In genomic region chr10:78543749-78544446, GRCh38 we compare ENCODE assay signal across 9 cellular contexts.
DNase-seq lines count a peak whose midpoint lies in the region; ATAC-seq, FAIRE-seq and TF ChIP-seq lines count a peak whose summit lies in the region.
"Had no signal": no experiment of that assay in that cellular context is flagged by ENCODE, and none has a peak within 500 bp of the region (broad histone marks: within the 10 kb centered on the region; RNA-seq: fewer than 3 reads in every experiment).

No MANE protein-coding gene starts in this region.

- H4K8ac ChIP-seq in H1 (ENCODE audit: extremely low read depth, insufficient read depth, low read length) = no peak overlapping the region

- POLR2A ChIA-PET in H1 (lab: Charles Lee; ENCODE audit: partially characterized antibody) = interaction anchor here (1.6 kb wide), 1 partner anchor 8 kb away, joined by 4 read pairs; no protein-coding TSS in a partner anchor

- no peak for TF ChIP-seq CTCF in Peyer's patch (IDR thresholded peaks at IDR 0.05)
- TF ChIP-seq CTCF in H1 (IDR thresholded peaks at IDR 0.05; ENCODE audit: control extremely low read depth in 1 of 3, insufficient read depth in 1 of 3, low read depth in 1 of 3, low read length in 3 of 3) = no peak
- TF ChIP-seq CTCF in mesothelial cell of epicardium (IDR thresholded peaks at IDR 0.05; ENCODE audit: unreplicated experiment) = no peak

- no peak overlapping the region for H4K5ac ChIP-seq in H1 (ENCODE audit: insufficient read length, low read depth, low read length)

- FAIRE-seq in H1 (lab: Jason Lieb, UNC) (no peak), GM12892 (lab: Jason Lieb, UNC) (no peak)

- no peak overlapping the region for H2BK15ac ChIP-seq in H1 (ENCODE audit: low read length)

- H3K36me3 ChIP-seq in Peyer's patch = no peaks in the 10 kb centered on the region
- H3K36me3 ChIP-seq in H1 (ENCODE audit: control insufficient read depth in 2 of 4, insufficient read depth in 4 of 4, low read length in 3 of 4) = no peaks in the 10 kb centered on the region
- no peaks in the 10 kb centered on the region for H3K36me3 ChIP-seq in stomach smooth muscle (ENCODE audit: control insufficient read depth in 2 of 2, insufficient read depth in 2 of 2, low read length in 2 of 2)

- peaks cover 40% of the 10 kb centered on the region for H3K4me1 Mint-ChIP-seq in mesothelial cell of epicardium

- H2AK5ac ChIP-seq in H1 (ENCODE audit: low read depth, low read length) = no peak overlapping the region

- H2BK20ac ChIP-seq in H1 (ENCODE audit: low read length) = no peak overlapping the region

- H4K91ac ChIP-seq in H1 (replicated peaks; ENCODE audit: insufficient read length, low read length) = no peak overlapping the region

- H2BK120ac ChIP-seq in H1 (replicated peaks; ENCODE audit: low read depth, low read length) = no peak overlapping the region

- 0 out of 2 replicates have a peak overlapping the region, but pooled peaks have one; percentile 38 for H2AFZ ChIP-seq in H1 (ENCODE audit: low read length)

- TF ChIP-seq RAD21 in H1 (IDR thresholded peaks at IDR 0.05 in 1 of 2, conservative IDR thresholded peaks at IDR 0.05 in 1 of 2; ENCODE audit: low read depth in 2 of 2, low read length in 2 of 2) = no peak

- peak in 1 of 3 donors; percentile 76 for DNase-seq in Peyer's patch
- DNase-seq in H1 (ENCODE audit: low read depth in 1 of 2, low spot score in 2 of 2) = no peak
- DNase-seq in mesothelial cell of epicardium (ENCODE audit: low spot score in 2 of 2, unreplicated experiment in 2 of 2) = no peak
- DNase-seq in HCEC 1CT = no peak
- no peak for DNase-seq in GM12892 (ENCODE audit: insufficient read length)
- no peak for DNase-seq in left lobe of liver (ENCODE audit: low spot score)
- no peak for DNase-seq in NCI-H524 treated with DMSO at 0.1 percent for 48 hours (lab: John Stamatoyannopoulos, UW)

- H3K27ac ChIP-seq in Peyer's patch (peak overlapping the region in 3 of 4 donors; percentile 1 to 76 (median 64)), H1 (ENCODE audit: low read depth, low read length) (no peak overlapping the region), stomach smooth muscle (ENCODE audit: low read length) (peak overlapping the region; percentile 53)

- peak overlapping the region; percentile 62 for H3K27ac Mint-ChIP-seq in mesothelial cell of epicardium

- H3K23ac ChIP-seq in H1 (ENCODE audit: insufficient read length) = no peak overlapping the region

- H3K56ac ChIP-seq in H1 (replicated peaks; ENCODE audit: insufficient read length, low read depth, low read length) = no peak overlapping the region

- no peak overlapping the region for H3K18ac ChIP-seq in H1 (ENCODE audit: extremely low read depth, low read length)

- H3K4me1 ChIP-seq in Peyer's patch = peaks cover 0 to 33% (median 3%) of the 10 kb centered on the region in 4 donors
- peaks cover 0 to 7% (median 0%) of the 10 kb centered on the region in 4 experiments; a peak in 3 of 7 replicates for H3K4me1 ChIP-seq in H1 (replicated peaks in 1 of 4; ENCODE audit: control insufficient read depth in 3 of 4, insufficient read depth in 4 of 4, low read length in 3 of 4)
- peaks cover 36% of the 10 kb centered on the region for H3K4me1 ChIP-seq in stomach smooth muscle (ENCODE audit: control insufficient read depth, insufficient read depth, low read length)

- H3K23me2 ChIP-seq in H1 (ENCODE audit: low read depth, low read length) = no peaks in the 10 kb centered on the region

- no peak for ATAC-seq in left lobe of liver

- H3K9ac ChIP-seq in H1 (replicated peaks in 1 of 4; ENCODE audit: extremely low read depth in 1 of 4, low read depth in 3 of 4, low read length in 3 of 4) = no peak overlapping the region
- H3K9ac ChIP-seq in stomach smooth muscle (ENCODE audit: low read length in 2 of 2) = peak overlapping the region in 1 of 2 donors; percentile 13

- H3K9me3 ChIP-seq in Peyer's patch (no peaks in the 10 kb centered on the region), H1 (ENCODE audit: insufficient read depth in 2 of 2, low read depth in 1 of 2, low read length in 1 of 2) (no peaks in the 10 kb centered on the region), stomach smooth muscle (ENCODE audit: control insufficient read depth in 2 of 2, low read length in 2 of 2) (no peaks in the 10 kb centered on the region)

- no peaks in the 10 kb centered on the region for H3K79me1 ChIP-seq in H1 (ENCODE audit: low read depth, low read length)

- H3K4me2 ChIP-seq in H1 (ENCODE audit: insufficient read depth in 1 of 2, low read depth in 2 of 2, low read length in 2 of 2) = no peak overlapping the region

- no peak overlapping the region for H3K4ac ChIP-seq in H1 (replicated peaks; ENCODE audit: insufficient read length, low read depth, low read length)

- H3K79me2 ChIP-seq in H1 (ENCODE audit: control insufficient read depth in 1 of 2, insufficient read depth in 2 of 2, low read length in 2 of 2) = no peaks in the 10 kb centered on the region

- H3K4me3 Mint-ChIP-seq in mesothelial cell of epicardium = no peak overlapping the region

- TF ChIP-seq POLR2A in Peyer's patch (IDR thresholded peaks at IDR 0.05) (no peak), H1 (IDR thresholded peaks at IDR 0.05; ENCODE audit: control extremely low read depth in 1 of 2, low read depth in 2 of 2, low read length in 2 of 2) (no peak), GM12892 (IDR thresholded peaks at IDR 0.05; ENCODE audit: low read depth, low read length) (no peak)

- no peaks in the 10 kb centered on the region for H3K27me3 ChIP-seq in Peyer's patch
- H3K27me3 ChIP-seq in H1 (replicated peaks in 1 of 4; ENCODE audit: control insufficient read depth in 3 of 4, extremely low read depth in 1 of 4, insufficient read depth in 3 of 4, low read length in 3 of 4) = no peaks in the 10 kb centered on the region
- H3K27me3 ChIP-seq in stomach smooth muscle (ENCODE audit: control insufficient read depth in 1 of 2, insufficient read depth in 2 of 2, low read length in 2 of 2) = no peaks in the 10 kb centered on the region
- H3K27me3 ChIP-seq: dorsolateral prefrontal cortex had no signal

- TF ChIP-seq EP300 in H1 (IDR thresholded peaks at IDR 0.05; ENCODE audit: borderline replicate concordance in 1 of 2, low read depth in 2 of 2, low read length in 2 of 2) = no peak

- H4K20me1 ChIP-seq in H1 (replicated peaks in 1 of 2; ENCODE audit: control insufficient read depth in 1 of 2, insufficient read depth in 2 of 2, low read length in 2 of 2) = no peaks in the 10 kb centered on the region

- no peaks in the 10 kb centered on the region for H3K27me3 Mint-ChIP-seq in mesothelial cell of epicardium (ENCODE audit: low read depth)

- H3K14ac ChIP-seq in H1 (ENCODE audit: insufficient read length) = no peak overlapping the region

- CTCF ChIA-PET in H1 (lab: Charles Lee; ENCODE audit: partially characterized antibody) = interaction anchor here (0.7 to 3.3 kb wide), 3 partner anchors 11 to 299 kb away, joined by 3 to 10 read pairs (median 4); no protein-coding TSS in a partner anchor

- no peak overlapping the region for H3K4me3 ChIP-seq in Peyer's patch
- no peak overlapping the region for H3K4me3 ChIP-seq in H1 (ENCODE audit: extremely low read depth in 1 of 4, insufficient read depth in 2 of 4, low read depth in 3 of 4, low read length in 4 of 4)
- H3K4me3 ChIP-seq in stomach smooth muscle (ENCODE audit: low read length in 2 of 2) = peak overlapping the region in 1 of 2 donors; percentile 35
- H3K4me3 ChIP-seq: dorsolateral prefrontal cortex had no signal

- H2BK5ac ChIP-seq in H1 (ENCODE audit: low read depth, low read length) = no peak overlapping the region

- no peaks in the 10 kb centered on the region for H3K36me3 Mint-ChIP-seq in mesothelial cell of epicardium

- H2BK12ac ChIP-seq in H1 (ENCODE audit: low read depth, low read length) = no peak overlapping the region

- no peaks in the 10 kb centered on the region for H3K9me3 Mint-ChIP-seq in mesothelial cell of epicardium

- 78% methylated on average over 11 of the region's 11 CpGs; no CpG with 5 or more reads in 1 of the 2 experiments for WGBS in H1 (ENCODE audit: extremely low coverage in 1 of 2, insufficient coverage in 1 of 2, insufficient read length in 1 of 2, insufficient replicate concordance in 2 of 2, low coverage in 1 of 2, low lambda C conversion rate in 2 of 2, missing lambda C conversion rate in 1 of 2), 2 experiments

TF ChIP-seq in H1, 55 proteins besides CTCF, POLR2A, EP300 and RAD21:
- no peak for TF ChIP-seq SIRT6 (IDR thresholded peaks at IDR 0.05; ENCODE audit: low read length)
- no peak for TF ChIP-seq MAX (IDR thresholded peaks at IDR 0.05)
- TF ChIP-seq FOSL1 (IDR thresholded peaks at IDR 0.05; ENCODE audit: insufficient read depth, low read depth, low read length) = no peak
- no peak for TF ChIP-seq CTBP2 (IDR thresholded peaks at IDR 0.05; ENCODE audit: borderline replicate concordance, insufficient read depth, insufficient read length, low read length)
- no peak for TF ChIP-seq RNF2 (IDR thresholded peaks at IDR 0.05; ENCODE audit: borderline replicate concordance, low read depth, low read length, missing control alignments, poor library complexity, severe bottlenecking)
- TF ChIP-seq RBBP5 (IDR thresholded peaks at IDR 0.05; ENCODE audit: borderline replicate concordance, low read depth, low read length) = no peak
- TF ChIP-seq PHF8 (conservative IDR thresholded peaks at IDR 0.05; ENCODE audit: low read depth, low read length) = no peak
- TF ChIP-seq YY1 (IDR thresholded peaks at IDR 0.05; ENCODE audit: low read depth, low read length) = no peak
- TF ChIP-seq TBP (IDR thresholded peaks at IDR 0.05; ENCODE audit: low read depth, low read length) = no peak
- no peak for TF ChIP-seq RXRA (IDR thresholded peaks at IDR 0.05; ENCODE audit: insufficient read depth, low read depth, low read length)
- TF ChIP-seq POU5F1 (IDR thresholded peaks at IDR 0.05; ENCODE audit: low read depth, low read length) = no peak
- TF ChIP-seq SAP30 (IDR thresholded peaks at IDR 0.05; ENCODE audit: insufficient read depth, insufficient replicate concordance, low read length) = no peak
- TF ChIP-seq NANOG (IDR thresholded peaks at IDR 0.05; ENCODE audit: insufficient read depth, low read depth, low read length, poor library complexity, severe bottlenecking) = no peak
- TF ChIP-seq TEAD4 (IDR thresholded peaks at IDR 0.05; ENCODE audit: low read depth, low read length) = no peak
- no peak for TF ChIP-seq RFX5 (IDR thresholded peaks at IDR 0.05; ENCODE audit: borderline replicate concordance, low read depth, low read length)
- TF ChIP-seq CEBPB (IDR thresholded peaks at IDR 0.05; ENCODE audit: low read depth, low read length) = no peak
